In the genomic region with DNA sequence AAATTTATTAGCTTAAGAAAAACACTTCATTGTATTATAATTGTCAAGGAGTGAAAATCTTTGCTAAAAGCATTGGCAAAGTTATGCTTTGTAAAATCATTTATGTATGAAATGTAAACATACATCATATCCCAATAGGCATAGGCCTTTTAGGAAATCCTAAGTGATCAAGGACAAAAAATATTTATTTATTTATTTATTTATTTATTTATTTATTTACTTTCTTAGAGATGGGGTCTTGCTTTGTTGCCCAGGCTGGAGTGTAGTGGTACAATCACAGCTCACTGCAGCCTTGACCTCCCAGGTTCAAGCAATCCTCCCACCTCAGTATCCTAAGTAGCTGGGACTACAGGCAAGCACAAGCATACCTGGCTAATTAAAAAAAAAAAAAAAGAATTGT, we compare ENCODE assay signal across 26 cellular contexts.
"Had no signal": no experiment of that assay in that cellular context is flagged by ENCODE, and none has a peak within 500 bp of the region (broad histone marks: within the 10 kb centered on the region; RNA-seq: fewer than 3 reads in every experiment).

No MANE protein-coding gene starts in this region.

- FAIRE-seq: urothelium cell line had no signal

- H3K9me3 ChIP-seq: thyroid gland, upper lobe of right lung, vagina had no signal

- H3K4me3 ChIP-seq: stomach, suprapubic skin, thoracic aorta, thyroid gland, tibial artery, tibial nerve, transverse colon, upper lobe of left lung, upper lobe of right lung, uterus, vagina had no signal

- DNase-seq: stimulated activated CD4-positive, alpha-beta T cell treated with anti-CD3 and anti-CD28 coated beads, Interleukin-2, amount 100 ng/mL, for 48 hours; stimulated activated CD4-positive, alpha-beta T cell treated with anti-CD3 and anti-CD28 coated beads, Interleukin-4, amount 100 ng/mL, for 1 hour; stimulated activated CD4-positive, alpha-beta T cell treated with anti-CD3 and anti-CD28 coated beads, Interleukin-4, amount 100 ng/mL, for 24 hours; stimulated activated CD4-positive, alpha-beta T cell treated with anti-CD3 and anti-CD28 coated beads, Interleukin-4, amount 100 ng/mL, for 4 hours; stimulated activated CD8-positive, alpha-beta memory T cell treated with anti-CD3 and anti-CD28 coated beads, Interleukin-4, amount 100 ng/mL, for 48 hours; stimulated activated naive B cell treated with anti-CD40 and anti-IgM and Interleukin-4, amounts not matched to agents 10 μg/mL and 1 μg/mL and 100 μg/mL, for 72 hours; stimulated activated naive CD4-positive, alpha-beta T cell; stimulated activated naive CD4-positive, alpha-beta T cell treated with Interleukin-2 at 50 U/mL for 16 hours; stimulated activated naive CD8-positive, alpha-beta T cell treated with anti-CD3 and anti-CD28 coated beads, Interleukin-15, amount 100 ng/mL, for 72 hours; stimulated activated naive CD8-positive, alpha-beta T cell treated with anti-CD3 and anti-CD28 coated beads, Interleukin-15, Interleukin-2, amounts not matched to agents 100 U/mL and 50 U/mL, for 24 hours; stomach; substantia nigra; thyroid gland; tibial artery; transverse colon; trophoblast cell; upper lobe of left lung; upper lobe of right lung; uterus had no signal

- H3K27me3 ChIP-seq: suprapubic skin, thyroid gland, tibial artery, tibial nerve, transverse colon, upper lobe of left lung, upper lobe of right lung, uterus, vagina had no signal

- ATAC-seq: stimulated activated effector memory CD8-positive, alpha-beta T cell treated with anti-CD3 and anti-CD28 coated beads, Interleukin-12 subunit alpha, Interleukin-12 subunit beta, amount 100 ng/mL, for 72 hours; stimulated activated memory B cell treated with anti-CD40 and anti-IgM and Interleukin-4, amounts not matched to agents 10 μg/mL and 1 μg/mL and 100 μg/mL, for 72 hours; stimulated activated naive B cell treated with anti-CD40 and anti-IgM and Interleukin-4, amounts not matched to agents 10 μg/mL and 1 μg/mL and 100 μg/mL, for 72 hours; stimulated activated naive CD8-positive, alpha-beta T cell treated with anti-CD3 and anti-CD28 coated beads, Interleukin-15, amount 100 ng/mL, for 72 hours; stimulated activated naive CD8-positive, alpha-beta T cell treated with anti-CD3 and anti-CD28 coated beads, Interleukin-15, Interleukin-2, amounts not matched to agents 100 U/mL and 50 U/mL, for 24 hours; upper lobe of right lung had no signal

- H3K36me3 ChIP-seq: stomach, suprapubic skin, thoracic aorta, thyroid gland, tibial artery, tibial nerve, transverse colon, upper lobe of left lung, upper lobe of right lung, uterus, vagina had no signal

- H3K27ac ChIP-seq: stomach, suprapubic skin, thoracic aorta, thyroid gland, tibial artery, tibial nerve, transverse colon, upper lobe of left lung, upper lobe of right lung, uterus, vagina had no signal

- H3K4me1 ChIP-seq: stomach, suprapubic skin, thyroid gland, tibial artery, tibial nerve, transverse colon, upper lobe of left lung, upper lobe of right lung, uterus, vagina had no signal
